8 cellular contexts compared by ENCODE assay signal in the genomic region with DNA sequence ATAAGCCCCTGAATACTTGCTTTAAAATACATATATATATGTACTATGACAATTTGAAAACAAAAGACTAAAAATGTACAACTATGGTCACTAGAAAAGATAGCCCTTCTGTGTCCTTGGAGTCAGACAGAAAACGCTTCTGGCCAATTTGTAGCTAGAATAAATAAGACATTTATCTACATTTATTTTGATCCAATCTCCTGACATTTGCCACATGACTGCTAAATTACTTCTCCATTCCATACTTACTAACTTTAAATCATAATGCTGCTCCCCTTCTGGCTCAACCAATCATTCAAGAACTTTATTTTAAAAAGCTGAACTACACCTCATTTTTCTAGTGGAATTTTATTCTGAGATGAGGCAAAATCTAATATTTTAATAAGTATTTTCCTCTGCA.
DNase-seq lines count a peak whose midpoint lies in the region; ATAC-seq and TF ChIP-seq lines count a peak whose summit lies in the region.

No MANE protein-coding gene starts in this region.

- no peak for DNase-seq in activated T-cell treated with anti-CD3 and anti-CD28 coated beads, Interleukin-2, amount 50 U/mL, for 24 hours
- DNase-seq in activated T-cell treated with anti-CD3 and anti-CD28 coated beads for 4 hours (no peak), HK-2 (ENCODE audit: unreplicated experiment) (no peak), pons (ENCODE audit: low spot score) (no peak)
- DNase-seq in activated CD4-positive, alpha-beta memory T cell treated with anti-CD3 and anti-CD28 coated beads for 36 hours = no peak

- CTCF ChIA-PET in activated CD4-positive, alpha-beta memory T cell treated with anti-CD3 and anti-CD28 coated beads for 36 hours (lab: Charles Lee) = interaction anchor here (0.6 to 3.4 kb wide), 4 partner anchors 7 to 304 kb away, joined by 3 to 24 read pairs (median 4); no protein-coding TSS in a partner anchor

- no peaks in the 10 kb centered on the region for H3K9me3 Mint-ChIP-seq in activated T-cell treated with anti-CD3 and anti-CD28 coated beads, Interleukin-2, amount 50 U/mL, for 24 hours
- no peaks in the 10 kb centered on the region for H3K9me3 Mint-ChIP-seq in activated CD4-positive, alpha-beta memory T cell treated with anti-CD3 and anti-CD28 coated beads for 36 hours

- peaks cover 13% of the 10 kb centered on the region for H3K36me3 Mint-ChIP-seq in activated T-cell treated with anti-CD3 and anti-CD28 coated beads, Interleukin-2, amount 50 U/mL, for 24 hours (ENCODE audit: low read depth)
- peaks cover 1% of the 10 kb centered on the region for H3K36me3 Mint-ChIP-seq in activated CD4-positive, alpha-beta memory T cell treated with anti-CD3 and anti-CD28 coated beads for 36 hours

- no peak for ATAC-seq in GM18505 (IDR thresholded peaks at IDR 0.05; ENCODE audit: unreplicated experiment)

- H3K4me3 Mint-ChIP-seq in activated T-cell treated with anti-CD3 and anti-CD28 coated beads, Interleukin-2, amount 50 U/mL, for 24 hours = peak overlapping the region; percentile 63
- H3K4me3 Mint-ChIP-seq in activated CD4-positive, alpha-beta memory T cell treated with anti-CD3 and anti-CD28 coated beads for 36 hours = no peak overlapping the region

- H3K27ac ChIP-seq in iPS-18a (ENCODE audit: low read length) = no peak overlapping the region
- H3K27ac ChIP-seq in stomach smooth muscle (ENCODE audit: low read length) = no peak overlapping the region

- H3K36me3 ChIP-seq in iPS-18a (ENCODE audit: control insufficient read depth, low read depth, low read length) = no peaks in the 10 kb centered on the region
- no peaks in the 10 kb centered on the region for H3K36me3 ChIP-seq in stomach smooth muscle (ENCODE audit: control insufficient read depth in 2 of 2, insufficient read depth in 2 of 2, low read length in 2 of 2)

- POLR2A ChIA-PET in activated CD4-positive, alpha-beta memory T cell treated with anti-CD3 and anti-CD28 coated beads for 36 hours (lab: Charles Lee) = interaction anchor here (1.1 to 3.6 kb wide), 3 partner anchors 10 to 20 kb away, joined by 3 to 12 read pairs (median 10); no protein-coding TSS in a partner anchor

- no peaks in the 10 kb centered on the region for H3K27me3 Mint-ChIP-seq in activated T-cell treated with anti-CD3 and anti-CD28 coated beads, Interleukin-2, amount 50 U/mL, for 24 hours
- H3K27me3 Mint-ChIP-seq in activated CD4-positive, alpha-beta memory T cell treated with anti-CD3 and anti-CD28 coated beads for 36 hours = no peaks in the 10 kb centered on the region

- TF ChIP-seq POLR2A in GM18505 (IDR thresholded peaks at IDR 0.05; ENCODE audit: borderline replicate concordance, extremely low read depth, insufficient read depth, insufficient read length) = no peak

- intact Hi-C loops in activated CD4-positive, alpha-beta memory T cell treated with anti-CD3 and anti-CD28 coated beads for 36 hours (cut with micrococcal nuclease) = loop anchor here (10.0 kb wide), 1 partner anchor 269 kb away; no protein-coding TSS in a partner anchor

- H3K9me3 ChIP-seq in iPS-18a (ENCODE audit: control insufficient read depth, low read depth, low read length) (no peaks in the 10 kb centered on the region), stomach smooth muscle (ENCODE audit: control insufficient read depth in 2 of 2, low read length in 2 of 2) (no peaks in the 10 kb centered on the region)

- peaks cover 89% of the 10 kb centered on the region for H3K4me1 Mint-ChIP-seq in activated T-cell treated with anti-CD3 and anti-CD28 coated beads, Interleukin-2, amount 50 U/mL, for 24 hours (ENCODE audit: low read depth)
- H3K4me1 Mint-ChIP-seq in activated CD4-positive, alpha-beta memory T cell treated with anti-CD3 and anti-CD28 coated beads for 36 hours (ENCODE audit: low read depth) = peaks cover 88% of the 10 kb centered on the region

- H3K27ac Mint-ChIP-seq in activated T-cell treated with anti-CD3 and anti-CD28 coated beads, Interleukin-2, amount 50 U/mL, for 24 hours = peak overlapping the region; percentile 94
- H3K27ac Mint-ChIP-seq in activated CD4-positive, alpha-beta memory T cell treated with anti-CD3 and anti-CD28 coated beads for 36 hours = peak overlapping the region; percentile 85

- H3K9ac ChIP-seq in iPS-18a (ENCODE audit: low read length) = peak overlapping the region; percentile 43
- peak overlapping the region in 1 of 2 donors; percentile 42 for H3K9ac ChIP-seq in stomach smooth muscle (ENCODE audit: low read length in 2 of 2)

- H3K4me1 ChIP-seq in iPS-18a (ENCODE audit: control insufficient read depth, low read depth, low read length) (peaks cover 20% of the 10 kb centered on the region), stomach smooth muscle (ENCODE audit: control insufficient read depth, insufficient read depth, low read length) (peaks cover 48% of the 10 kb centered on the region)

- H3K27me3 ChIP-seq in iPS-18a (ENCODE audit: control insufficient read depth, insufficient read depth, low read length) = peaks cover 7% of the 10 kb centered on the region
- H3K27me3 ChIP-seq in stomach smooth muscle (ENCODE audit: control insufficient read depth in 1 of 2, insufficient read depth in 2 of 2, low read length in 2 of 2) = no peaks in the 10 kb centered on the region

- peak overlapping the region; percentile 58 for H3K4me3 ChIP-seq in iPS-18a (ENCODE audit: low read length)
- peak overlapping the region; percentile 51 to 81 for H3K4me3 ChIP-seq in stomach smooth muscle (ENCODE audit: low read length in 2 of 2)
